ENCODE assay signal across 9 cellular contexts in the genomic region with DNA sequence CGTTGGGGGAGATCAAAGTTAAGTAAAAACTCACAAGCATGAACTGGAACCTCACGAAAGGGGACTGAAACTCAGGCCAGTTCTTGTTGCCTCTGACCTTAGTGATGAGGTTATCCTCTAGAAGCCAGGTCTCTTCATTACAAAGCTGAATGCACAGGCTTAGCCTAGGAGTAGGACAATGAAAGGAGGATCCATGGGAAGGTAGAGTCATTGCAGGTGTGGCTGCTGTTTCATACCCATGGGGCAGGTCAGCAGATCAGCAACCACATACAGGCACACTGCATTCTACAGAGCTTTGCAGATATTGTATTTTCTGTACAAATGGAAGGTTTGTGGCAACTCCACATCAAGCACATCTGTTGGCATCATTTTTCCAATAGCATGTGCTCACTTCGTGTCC.
"Had no signal": no experiment of that assay in that cellular context is flagged by ENCODE, and none has a peak within 500 bp of the region (broad histone marks: within the 10 kb centered on the region; RNA-seq: fewer than 3 reads in every experiment).

No MANE protein-coding gene starts in this region.

- H3K27ac ChIP-seq: HL-60 had no signal

- FAIRE-seq: H1, H54, HepG2, K562 had no signal

- H3K4me3 Mint-ChIP-seq: GM23338, H9 had no signal

- ATAC-seq: GM23338, HepG2, K562 had no signal

- H2AFZ ChIP-seq: GM23338 had no signal

- H3K9me3 Mint-ChIP-seq: GM23338, H9 had no signal

- H3K4me1 Mint-ChIP-seq: GM23338, H9 had no signal

- H3K27ac Mint-ChIP-seq: GM23338, H9 had no signal

- DNase-seq: H9, HCEC 1CT, KG1 had no signal

- H3K4me2 ChIP-seq: GM23338 had no signal

- H3K4me3 ChIP-seq: GM23338, K562 had no signal
